ENCODE assay signal across 24 cellular contexts in the genomic region with DNA sequence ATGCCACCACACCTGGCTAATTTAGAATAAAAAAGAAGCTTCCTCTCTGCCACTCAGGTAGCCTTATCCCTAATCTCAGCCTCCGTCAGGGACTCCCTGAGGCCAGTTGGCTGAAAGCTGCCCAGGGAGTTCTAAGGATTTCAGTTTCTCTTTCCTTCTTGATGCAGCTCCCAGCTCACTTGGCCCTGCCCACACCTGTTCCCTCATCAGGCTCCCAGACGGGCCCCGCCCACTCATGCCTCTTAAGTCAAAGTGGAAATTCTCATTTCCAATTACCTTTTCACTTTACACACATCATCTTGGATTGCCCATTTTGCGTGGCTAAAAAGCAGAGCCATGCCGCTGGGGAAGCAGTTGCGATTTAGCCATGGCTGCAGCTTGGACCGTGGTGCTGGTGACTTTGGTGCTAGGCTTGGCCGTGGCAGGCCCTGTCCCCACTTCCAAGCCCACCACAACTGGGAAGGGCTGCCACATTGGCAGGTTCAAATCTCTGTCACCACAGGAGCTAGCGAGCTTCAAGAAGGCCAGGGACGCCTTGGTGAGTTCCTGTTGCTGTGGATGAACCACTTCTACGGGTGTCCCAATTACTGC. TPM values are rescaled to one million over a fixed set of nuclear protein-coding genes. Genes with fewer than 3 reads are reported as not detected.
DNase-seq lines count a peak whose midpoint lies in the region; ATAC-seq, FAIRE-seq and TF ChIP-seq lines count a peak whose summit lies in the region.
"Had no signal": no experiment of that assay in that cellular context is flagged by ENCODE, and none has a peak within 500 bp of the region (broad histone marks: within the 10 kb centered on the region; RNA-seq: fewer than 3 reads in every experiment).

Gene IFNL1, plus strand, starts transcription at position 353 of the 591 bp plus-strand sequence. Its CDS starts 15 bp downstream, at position 368.

- peak within 1 kb of the TSS; percentile 75 for H3K23ac ChIP-seq in neuronal stem cell (ENCODE audit: low read depth, low read length, poor library complexity)

- no peak within 1 kb of the TSS for H3K4me3 ChIP-seq in Caco-2 (ENCODE audit: low read depth, low read length)
- no peak within 1 kb of the TSS for H3K4me3 ChIP-seq in K562
- peak within 1 kb of the TSS in 1 of 2 donors; percentile 63 for H3K4me3 ChIP-seq in neuronal stem cell (ENCODE audit: low read length in 2 of 2)
- H3K4me3 ChIP-seq in coronary artery, result no peak within 1 kb of the TSS
- H3K4me3 ChIP-seq: BLaER1, HAP-1, lung, skin epidermis, thyroid gland had no signal

- H3K9me3 Mint-ChIP-seq in Caco-2 (ENCODE audit: unreplicated experiment), result no peaks in the 10 kb centered on the region
- H3K9me3 Mint-ChIP-seq: activated naive CD4-positive, alpha-beta T cell treated with anti-CD3 and anti-CD28 coated beads, Interleukin-2, amount 50 U/mL, for 72 hours; dendritic cell treated with granulocyte-macrophage colony-stimulating factor and Interleukin-4, amounts not matched to agents 40 ng/mL and 50 ng/mL, for 4 days had no signal

- H3K27me3 ChIP-seq in Caco-2 (replicated peaks; ENCODE audit: control insufficient read depth, insufficient read depth, low read length), result no peaks in the 10 kb centered on the region
- peaks cover 4 to 19% of the 10 kb centered on the region in 2 experiments; a peak in 2 of 5 replicates for H3K27me3 ChIP-seq in K562 (ENCODE audit: control insufficient read depth in 2 of 2, insufficient read depth in 2 of 2, low read length in 2 of 2)
- peaks cover 0 to 46% (median 6%) of the 10 kb centered on the region in 3 experiments for H3K27me3 ChIP-seq in neuronal stem cell (ENCODE audit: control insufficient read depth in 3 of 3, insufficient read depth in 3 of 3, low read depth in 1 of 3, low read length in 3 of 3)
- H3K27me3 ChIP-seq: BLaER1, thyroid gland had no signal

- H3K4me1 ChIP-seq in Caco-2 (peaks cover 23% of the 10 kb centered on the region), K562 (replicated peaks in 1 of 2; ENCODE audit: control insufficient read depth in 2 of 2, insufficient read depth in 2 of 2, low read length in 2 of 2) (peaks cover 0 to 13% of the 10 kb centered on the region in 2 experiments; a peak in 2 of 5 replicates), neuronal stem cell (ENCODE audit: control insufficient read depth in 2 of 2, insufficient read depth in 1 of 2, low read depth in 1 of 2, low read length in 2 of 2) (no peaks in the 10 kb centered on the region)
- H3K4me1 ChIP-seq: HAP-1, parathyroid adenoma, thyroid gland had no signal

- 7% methylated on average over 11 of the region's 11 CpGs for WGBS in K562 (ENCODE audit: insufficient coverage, low coverage, missing lambda C conversion rate)
- no CpG with 5 or more reads among the region's 11 CpGs for WGBS in neuronal stem cell (ENCODE audit: extremely low coverage in 2 of 2, insufficient read length in 2 of 2, insufficient replicate concordance in 1 of 2), 2 donors

- H3K9me3 ChIP-seq in Caco-2 (no peaks in the 10 kb centered on the region), K562 (replicated peaks; ENCODE audit: control insufficient read depth, insufficient read depth, low read depth, low read length) (no peaks in the 10 kb centered on the region), neuronal stem cell (replicated peaks in 1 of 2; ENCODE audit: control insufficient read depth in 2 of 2, insufficient read depth in 1 of 2, low read depth in 1 of 2, low read length in 2 of 2) (no peaks in the 10 kb centered on the region)
- H3K9me3 ChIP-seq: HAP-1, thyroid gland had no signal

- H3K79me1 ChIP-seq in neuronal stem cell (ENCODE audit: low read depth, low read length), result no peaks in the 10 kb centered on the region

- no peaks in the 10 kb centered on the region for H4K20me1 ChIP-seq in K562 (replicated peaks; ENCODE audit: control insufficient read depth, insufficient read depth, low read length)
- H4K20me1 ChIP-seq: BLaER1 had no signal

- H3K4me1 Mint-ChIP-seq in Caco-2 (ENCODE audit: low read depth, unreplicated experiment), result peaks cover 36% of the 10 kb centered on the region
- H3K4me1 Mint-ChIP-seq: brain had no signal

- H3K18ac ChIP-seq in neuronal stem cell (ENCODE audit: low read length), result no peak within 1 kb of the TSS

- H3K27me3 Mint-ChIP-seq in Caco-2 (ENCODE audit: insufficient read depth, unreplicated experiment), result no peaks in the 10 kb centered on the region

- H2BK5ac ChIP-seq in neuronal stem cell (ENCODE audit: low read length), result no peak within 1 kb of the TSS

- H2BK15ac ChIP-seq in neuronal stem cell (ENCODE audit: low read length), result no peak within 1 kb of the TSS

- in situ Hi-C loops in K562 (cut with MboI), result no loop called here

- H3K36me3 Mint-ChIP-seq in Caco-2 (ENCODE audit: insufficient read depth, unreplicated experiment), result peaks cover 5% of the 10 kb centered on the region
- H3K36me3 Mint-ChIP-seq: activated naive CD4-positive, alpha-beta T cell treated with anti-CD3 and anti-CD28 coated beads, Interleukin-2, amount 50 U/mL, for 72 hours; brain had no signal

- ATAC-seq in K562, result peak; percentile 52; the same call in 2 of the 3 replicates
- no peak for ATAC-seq in HG02938 (IDR thresholded peaks at IDR 0.05; ENCODE audit: unreplicated experiment)
- ATAC-seq: activated naive CD4-positive, alpha-beta T cell treated with anti-CD3 and anti-CD28 coated beads, Interleukin-2, amount 50 U/mL, for 72 hours had no signal

- H3K9ac ChIP-seq in K562 (ENCODE audit: insufficient read depth in 1 of 2, low read depth in 2 of 2, low read length in 2 of 2), result 0 out of 4 replicates have a peak within 1 kb of the TSS, but pooled peaks of 1 of the 2 experiments have one; percentile 48
- peak within 1 kb of the TSS; percentile 40 for H3K9ac ChIP-seq in neuronal stem cell (ENCODE audit: low read depth, low read length, poor library complexity)
- H3K9ac ChIP-seq: BLaER1, parathyroid adenoma had no signal

- no peak within 1 kb of the TSS for H2BK120ac ChIP-seq in neuronal stem cell (ENCODE audit: low read depth, low read length)

- no peak within 1 kb of the TSS for H3K27ac ChIP-seq in K562 (ENCODE audit: extremely low read depth, low read depth, low read length)
- no peak within 1 kb of the TSS for H3K27ac ChIP-seq in neuronal stem cell (replicated peaks; ENCODE audit: low read length)
- H3K27ac ChIP-seq in coronary artery, result no peak within 1 kb of the TSS
- H3K27ac ChIP-seq: BLaER1, parathyroid adenoma, thyroid gland had no signal

- H3K36me3 ChIP-seq in Caco-2 (ENCODE audit: control insufficient read depth, insufficient read depth, low read length) (no peaks in the 10 kb centered on the region), K562 (ENCODE audit: control insufficient read depth, insufficient read depth, low read length) (no peaks in the 10 kb centered on the region), neuronal stem cell (replicated peaks in 1 of 2; ENCODE audit: control insufficient read depth in 2 of 2, insufficient read depth in 2 of 2, low read length in 2 of 2) (no peaks in the 10 kb centered on the region)
- H3K36me3 ChIP-seq: BLaER1, HAP-1, thyroid gland had no signal

- no peak within 1 kb of the TSS for H3K4me3 Mint-ChIP-seq in Caco-2 (ENCODE audit: unreplicated experiment)
- H3K4me3 Mint-ChIP-seq: brain; dendritic cell treated with granulocyte-macrophage colony-stimulating factor and Interleukin-4, amounts not matched to agents 40 ng/mL and 50 ng/mL, for 4 days had no signal

- no peak for TF ChIP-seq POLR2A in K562 (conservative IDR thresholded peaks at IDR 0.05)

- BruUV-seq in Caco-2 (replicated peaks; lab: Mats Ljungman, UMichigan), result no TSS peak
- no TSS peak for BruUV-seq in K562 (replicated peaks; lab: Mats Ljungman, UMichigan)

- H4K8ac ChIP-seq in neuronal stem cell (ENCODE audit: low read depth, low read length), result no peak within 1 kb of the TSS

- no peak within 1 kb of the TSS for H3K4ac ChIP-seq in neuronal stem cell (ENCODE audit: low read length)

- CTCF ChIA-PET in Caco-2 (lab: Charles Lee) (interaction anchor here (0.6 kb wide), 1 partner anchor 1137 kb away, joined by 3 read pairs; no protein-coding TSS in a partner anchor), K562 (lab: Yijun Ruan, JAX; ENCODE audit: low intra/inter-chr PET ratio) (no interaction called here)

- no peak for TF ChIP-seq CTCF in Caco-2 (IDR thresholded peaks at IDR 0.05; ENCODE audit: insufficient read depth in 1 of 2, low read depth in 1 of 2, low read length in 1 of 2, severe bottlenecking in 1 of 2, unreplicated experiment in 1 of 2)
- TF ChIP-seq CTCF in K562 (IDR thresholded peaks at IDR 0.05 in 2 of 3, conservative IDR thresholded peaks at IDR 0.05 in 1 of 3; ENCODE audit: insufficient read depth in 2 of 3, low read depth in 1 of 3, low read length in 3 of 3), result no peak
- no peak for TF ChIP-seq CTCF in coronary artery (IDR thresholded peaks at IDR 0.05)

- no peak within 1 kb of the TSS for H2BK12ac ChIP-seq in neuronal stem cell (ENCODE audit: low read length)

- H4K91ac ChIP-seq in neuronal stem cell (ENCODE audit: low read depth, low read length, poor library complexity), result no peak within 1 kb of the TSS

- peak within 1 kb of the TSS; percentile 41 for H3K27ac Mint-ChIP-seq in Caco-2 (ENCODE audit: unreplicated experiment)
- H3K27ac Mint-ChIP-seq: activated naive CD4-positive, alpha-beta T cell treated with anti-CD3 and anti-CD28 coated beads, Interleukin-2, amount 50 U/mL, for 72 hours; brain had no signal

- H3K79me2 ChIP-seq in K562 (ENCODE audit: control insufficient read depth, insufficient read depth, low read length), result no peaks in the 10 kb centered on the region
- H3K79me2 ChIP-seq: parathyroid adenoma had no signal

- no peak for TF ChIP-seq EP300 in K562 (IDR thresholded peaks at IDR 0.05; ENCODE audit: low read length)

- TF ChIP-seq RAD21 in K562 (CRISPR knock-in tag; conservative IDR thresholded peaks at IDR 0.05 in 1 of 2, IDR thresholded peaks at IDR 0.05 in 1 of 2), result no peak

- DNase-seq in NCI-H2227 (lab: John Stamatoyannopoulos, UW; ENCODE audit: unreplicated experiment), result peak; percentile 52
- DNase-seq in NCI-H2227 treated with DMSO at 0.1 percent for 48 hours (lab: John Stamatoyannopoulos, UW), result no peak
- peak; percentile 38 to 63 for DNase-seq in Caco-2
- no peak for DNase-seq in K562 (ENCODE audit: extremely low read depth in 1 of 4, low spot score in 3 of 4)
- no peak for DNase-seq in neuronal stem cell (ENCODE audit: low spot score)
- DNase-seq in NOMO-1 treated with DMSO at 0.1 percent for 48 hours (lab: John Stamatoyannopoulos, UW; ENCODE audit: unreplicated experiment), result no peak
- DNase-seq in coronary artery (ENCODE audit: low spot score), result no peak
- DNase-seq: DMS153; KG1; NK-92 treated with Interleukin-12 subunit alpha and Interleukin-12 subunit beta, amount 100 ng/mL, for 24 hours; SHP77; T-helper 1 cell had no signal

- POLR2A ChIA-PET in Caco-2 (lab: Charles Lee), result interaction anchor here (1.0 kb wide), 1 partner anchor 18 kb away, joined by 3 read pairs; no protein-coding TSS in a partner anchor
- POLR2A ChIA-PET in K562 (lab: Yijun Ruan, JAX), result interaction anchor here (0.6 to 1.5 kb wide), 4 partner anchors 10 to 54 kb away, joined by 3 read pairs; no protein-coding TSS in a partner anchor

- H3K4me2 ChIP-seq in K562 (ENCODE audit: insufficient read depth, low read length), result no peak within 1 kb of the TSS
- no peak within 1 kb of the TSS for H3K4me2 ChIP-seq in neuronal stem cell (ENCODE audit: insufficient read depth, low read length, poor library complexity, severe bottlenecking)

- FAIRE-seq in K562 (lab: Jason Lieb, UNC), result no peak
- FAIRE-seq: A204.1 had no signal

- peak within 1 kb of the TSS; percentile 38 for H3K14ac ChIP-seq in neuronal stem cell (ENCODE audit: low read length)

- no peaks in the 10 kb centered on the region for H3K9me1 ChIP-seq in K562 (ENCODE audit: control insufficient read depth, insufficient read depth, low read length)

- H2AFZ ChIP-seq in K562 (ENCODE audit: low read depth, low read length) (peak within 1 kb of the TSS; percentile 35; the same call in 1 of the 2 replicates), neuronal stem cell (ENCODE audit: low read length) (no peak within 1 kb of the TSS)
- H2AFZ ChIP-seq: parathyroid adenoma had no signal

- intact Hi-C loops in Caco-2 (cut with micrococcal nuclease; ENCODE audit: unreplicated experiment) (no loop called here), K562 (cut with micrococcal nuclease) (no loop called here)

- H2AK5ac ChIP-seq in neuronal stem cell (ENCODE audit: low read depth, low read length), result no peak within 1 kb of the TSS

RNA-seq across cellular contexts. Expression of gene IFNL1, which starts in this region (rescaled TPM):
- total RNA-seq in Caco-2 (2022) (not detected in 2 replicates), K562 (2014; rRNA removed) (not detected in 2 replicates), K562 (2014; rRNA removed; fragmentation: Illumina TruSeq; extraction: Trizol) (not detected in 2 replicates), K562 (2015; rRNA removed; fragmentation: Illumina TruSeq; extraction: Trizol) (not detected in 2 replicates), K562 (2021) (not detected in 2 replicates)
- not detected in 2 replicates for total RNA-seq in K562 (2011; cell fraction: chromatin; rRNA removed; ENCODE audit: low replicate concordance)
- total RNA-seq in K562 (2011; cell fraction: nucleolus; rRNA removed), result not detected in 2 replicates
- not detected in 2 replicates for total RNA-seq in K562 (2011; cell fraction: nucleoplasm; rRNA removed)
- polyA plus RNA-seq in K562 (2011; rRNA removed) (not detected in 2 replicates), K562 (2014; fragmentation: Illumina TruSeq; extraction: Trizol) (not detected in 2 replicates), K562 (2014; fragmentation: Nextera tagmentation; extraction: Ambion mirVana) (not detected), K562 (2014; rRNA removed) (not detected in 2 replicates)
- not detected in 2 replicates for polyA plus RNA-seq in K562 (2011; cell fraction: cytosol; rRNA removed)
- not detected in 2 replicates for polyA plus RNA-seq in K562 (2011; cell fraction: nucleus; rRNA removed)
- polyA plus RNA-seq in K562 (2012), result not detected in 2 replicates
- polyA minus RNA-seq in K562 (2011; rRNA and poly(A)+ RNA removed), result not detected in 2 replicates
- not detected in 2 replicates for polyA minus RNA-seq in K562 (2011; cell fraction: cytosol; rRNA and poly(A)+ RNA removed)
- polyA minus RNA-seq in K562 (2011; cell fraction: nucleus; rRNA and poly(A)+ RNA removed), result not detected in 2 replicates
- polyA plus RNA-seq in neuronal stem cell (2013, experiment 1 of 2), result not detected
- polyA plus RNA-seq in neuronal stem cell (2013, experiment 2 of 2), result not detected
- total RNA-seq: lung, thyroid gland had no signal
- polyA plus RNA-seq: esophagus had no signal

Comparison
In these comparisons a context has a peak if more than half of its experiments do, and no peak if none do; other contexts are left out.
1. Peak in DNase-seq in Caco-2; RNA of the gene not detected or under 1 TPM.
2. Peak in ATAC-seq in K562; RNA of the gene not detected or under 1 TPM.